Comparison of ENCODE assay signal across 18 cellular contexts in the genomic region with DNA sequence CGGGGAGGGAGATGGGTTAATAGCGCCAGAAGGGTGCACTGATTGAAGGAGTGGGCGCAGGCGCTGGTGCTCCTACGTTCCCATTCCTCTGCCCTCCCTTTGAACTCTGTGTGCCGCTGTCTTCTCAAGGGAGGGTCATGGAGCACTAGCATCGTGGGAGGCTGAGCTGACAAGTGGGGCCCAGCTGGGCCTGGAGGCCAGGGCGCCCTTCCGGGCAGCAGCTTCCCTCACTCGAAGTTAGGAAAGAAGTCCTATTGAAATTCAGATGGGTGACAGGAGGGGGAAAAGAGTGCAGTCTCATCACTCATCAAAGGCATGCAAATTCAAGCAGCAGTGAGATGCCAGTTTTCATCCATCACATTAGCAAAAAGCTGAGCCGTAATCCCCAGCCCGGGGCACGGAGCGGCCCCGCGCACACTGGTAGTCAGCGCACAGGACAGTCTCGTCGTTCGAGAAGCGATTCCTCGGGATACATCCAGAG.
DNase-seq lines count a peak whose midpoint lies in the region; ATAC-seq, FAIRE-seq and TF ChIP-seq lines count a peak whose summit lies in the region.
"Had no signal": no experiment of that assay in that cellular context is flagged by ENCODE, and none has a peak within 500 bp of the region (broad histone marks: within the 10 kb centered on the region; RNA-seq: fewer than 3 reads in every experiment).

No MANE protein-coding gene starts in this region.

- H3K9me3 ChIP-seq in HUES48 (ENCODE audit: control insufficient read depth, insufficient read depth, low read length) (no peaks in the 10 kb centered on the region), adrenal gland (replicated peaks in 1 of 3) (no peaks in the 10 kb centered on the region), Caco-2 (no peaks in the 10 kb centered on the region)

- no peak overlapping the region for H3K27ac Mint-ChIP-seq in Caco-2 (ENCODE audit: unreplicated experiment)
- H3K27ac Mint-ChIP-seq: activated CD8-positive, alpha-beta T cell treated with anti-CD3 and anti-CD28 coated beads for 36 hours; activated naive CD4-positive, alpha-beta T cell treated with anti-CD3 and anti-CD28 coated beads, Interleukin-2, amount 50 U/mL, for 72 hours had no signal

- DNase-seq in adrenal gland, result peak in 5 of 7 donors; percentile 9 to 66 (median 51)
- DNase-seq in islet precursor cell, result peak; percentile 48
- DNase-seq in sciatic nerve (ENCODE audit: low spot score), result peak; percentile 56
- DNase-seq in urothelium cell line (ENCODE audit: low spot score), result no peak
- no peak for DNase-seq in Caco-2
- DNase-seq in ACHN, result no peak
- DNase-seq: activated CD8-positive, alpha-beta T cell treated with anti-CD3 and anti-CD28 coated beads for 36 hours; Kasumi-1; NCI-H187; NCI-H82; stimulated activated CD4-positive, alpha-beta T cell treated with anti-CD3 and anti-CD28 coated beads, Interleukin-4, amount 100 ng/mL, for 24 hours; stimulated activated naive CD4-positive, alpha-beta T cell; T1000 had no signal

- H3K27me3 ChIP-seq in HUES48 (ENCODE audit: control insufficient read depth, insufficient read depth, low read length) (peaks cover 16% of the 10 kb centered on the region), adrenal gland (no peaks in the 10 kb centered on the region), Caco-2 (replicated peaks; ENCODE audit: control insufficient read depth, insufficient read depth, low read length) (no peaks in the 10 kb centered on the region)
- H3K27me3 ChIP-seq: hepatocyte had no signal

- H3K4me3 ChIP-seq in HUES48 (ENCODE audit: low read depth, low read length) (peak overlapping the region; percentile 2; the same call in 1 of the 2 replicates), adrenal gland (no peak overlapping the region), Caco-2 (ENCODE audit: low read depth, low read length) (no peak overlapping the region)
- H3K4me3 ChIP-seq: hepatocyte had no signal

- no TSS peak for BruUV-seq in Caco-2 (replicated peaks; lab: Mats Ljungman, UMichigan)

- no peak overlapping the region for H3K4me3 Mint-ChIP-seq in Caco-2 (ENCODE audit: unreplicated experiment)
- H3K4me3 Mint-ChIP-seq: activated CD8-positive, alpha-beta T cell treated with anti-CD3 and anti-CD28 coated beads for 36 hours; central memory CD8-positive, alpha-beta T cell had no signal

- no peaks in the 10 kb centered on the region for H3K9me3 Mint-ChIP-seq in Caco-2 (ENCODE audit: unreplicated experiment)
- H3K9me3 Mint-ChIP-seq: activated CD8-positive, alpha-beta T cell treated with anti-CD3 and anti-CD28 coated beads for 36 hours; activated naive CD4-positive, alpha-beta T cell treated with anti-CD3 and anti-CD28 coated beads, Interleukin-2, amount 50 U/mL, for 72 hours; central memory CD8-positive, alpha-beta T cell had no signal

- peaks cover 18% of the 10 kb centered on the region; the same call in 1 of the 2 replicates for H3K4me1 ChIP-seq in HUES48 (ENCODE audit: control insufficient read depth, insufficient read depth, low read length)
- no peaks in the 10 kb centered on the region for H3K4me1 ChIP-seq in adrenal gland (replicated peaks in 1 of 2)
- H3K4me1 ChIP-seq in Caco-2, result no peaks in the 10 kb centered on the region

- ATAC-seq in sciatic nerve, result peak; percentile 47
- ATAC-seq: activated CD8-positive, alpha-beta T cell treated with anti-CD3 and anti-CD28 coated beads for 36 hours; activated naive CD4-positive, alpha-beta T cell treated with anti-CD3 and anti-CD28 coated beads, Interleukin-2, amount 50 U/mL, for 72 hours had no signal

- intact Hi-C loops in adrenal gland (cut with DNase I) (no loop called here), sciatic nerve (cut with DNase I) (no loop called here), Caco-2 (cut with micrococcal nuclease; ENCODE audit: unreplicated experiment) (no loop called here)

- TF ChIP-seq POLR2A in adrenal gland (IDR thresholded peaks at IDR 0.05), result no peak

- H3K4me1 Mint-ChIP-seq in Caco-2 (ENCODE audit: low read depth, unreplicated experiment), result no peaks in the 10 kb centered on the region
- H3K4me1 Mint-ChIP-seq: central memory CD8-positive, alpha-beta T cell had no signal

- POLR2A ChIA-PET in Caco-2 (lab: Charles Lee), result no interaction called here

- WGBS in adrenal gland, 4 donors, result 78 to 81% (median 78%) methylated on average over 22 of the region's 22 CpGs

- CTCF ChIA-PET in Caco-2 (lab: Charles Lee), result no interaction called here

- TF ChIP-seq CTCF in adrenal gland (IDR thresholded peaks at IDR 0.05) (no peak), Caco-2 (IDR thresholded peaks at IDR 0.05; ENCODE audit: insufficient read depth in 1 of 2, low read depth in 1 of 2, low read length in 1 of 2, severe bottlenecking in 1 of 2, unreplicated experiment in 1 of 2) (no peak)

- no peaks in the 10 kb centered on the region for H3K36me3 Mint-ChIP-seq in Caco-2 (ENCODE audit: insufficient read depth, unreplicated experiment)
- H3K36me3 Mint-ChIP-seq: activated naive CD4-positive, alpha-beta T cell treated with anti-CD3 and anti-CD28 coated beads, Interleukin-2, amount 50 U/mL, for 72 hours had no signal

- no peak for FAIRE-seq in urothelium cell line (lab: Jason Lieb, UNC)

- H3K36me3 ChIP-seq in HUES48 (ENCODE audit: control insufficient read depth, insufficient read depth, low read length), result no peaks in the 10 kb centered on the region
- H3K36me3 ChIP-seq in adrenal gland (replicated peaks in 1 of 2), result peaks cover 0 to 5% of the 10 kb centered on the region in 2 donors
- no peaks in the 10 kb centered on the region for H3K36me3 ChIP-seq in Caco-2 (ENCODE audit: control insufficient read depth, insufficient read depth, low read length)

- in situ Hi-C loops in ACHN (cut with HindIII; ENCODE audit: low pct_ligation_motif_present, low pct_unique_long_range_greater_than_20kb, low sequenced_read_pairs), result no loop called here

- no peaks in the 10 kb centered on the region for H3K27me3 Mint-ChIP-seq in Caco-2 (ENCODE audit: insufficient read depth, unreplicated experiment)

- no peak overlapping the region for H3K9ac ChIP-seq in HUES48 (ENCODE audit: low read depth, low read length)

- H3K27ac ChIP-seq in HUES48 (ENCODE audit: low read depth, low read length) (peak overlapping the region; percentile 28), adrenal gland (peak overlapping the region in 2 of 5 donors; percentile 38 to 88)
- H3K27ac ChIP-seq: C4-2B, hepatocyte had no signal

Comparison
In these comparisons a context has a peak if more than half of its experiments do, and no peak if none do; other contexts are left out.
1. DNase-seq: peak in adrenal gland (5 of 7), islet precursor cell (single experiment) and sciatic nerve (single experiment); none in urothelium cell line (single experiment), Caco-2 (0 of 2) and ACHN (single experiment).